8 cellular contexts compared by ENCODE assay signal in the genomic region with DNA sequence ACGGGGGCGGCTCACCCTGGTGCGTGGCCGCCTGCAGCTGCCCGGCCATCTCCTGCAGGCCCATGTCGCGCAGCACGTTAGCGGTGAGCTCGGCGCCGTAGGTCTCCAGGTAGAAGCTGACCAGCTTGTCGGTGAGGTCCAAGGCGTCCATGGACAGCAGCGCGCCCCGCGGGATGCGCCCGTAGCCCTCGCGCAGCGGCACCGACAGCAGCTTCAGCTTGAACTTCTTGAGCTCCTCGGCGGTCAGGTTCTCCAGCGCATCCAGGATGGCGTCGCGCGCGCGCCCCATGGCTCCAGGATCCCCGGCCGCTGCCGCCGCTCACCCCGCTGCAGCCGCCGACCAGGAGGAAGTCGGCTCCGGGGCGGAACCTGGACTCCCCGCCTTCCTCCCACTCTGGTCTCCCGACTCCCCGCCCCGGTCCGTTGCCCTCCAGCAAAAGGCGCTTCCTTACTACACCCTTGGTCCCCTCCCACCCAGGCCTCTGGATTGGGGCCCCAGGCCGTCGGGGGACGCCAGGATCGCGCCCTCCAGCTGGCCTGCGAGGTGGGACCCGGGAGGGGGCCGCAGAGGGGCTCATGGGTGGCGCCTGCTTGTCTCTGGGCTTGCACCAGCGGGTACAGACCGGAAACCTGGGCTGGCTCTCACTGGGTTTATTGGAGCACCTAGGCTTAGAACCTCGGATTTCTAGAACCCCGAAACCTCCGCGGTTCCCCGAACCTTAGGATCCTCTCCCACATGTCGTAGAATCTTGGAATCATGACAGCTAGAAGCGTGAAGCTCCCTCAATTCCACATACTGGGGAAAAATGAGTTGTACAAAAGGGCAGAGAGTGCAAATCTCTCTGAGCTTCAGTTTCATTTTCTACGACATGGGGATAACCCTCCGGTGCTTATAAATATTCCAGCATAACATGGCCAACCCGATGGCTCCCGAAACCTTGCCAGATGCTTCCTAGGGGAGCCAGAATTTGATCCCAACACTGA.
DNase-seq lines count a peak whose midpoint lies in the region; ATAC-seq and TF ChIP-seq lines count a peak whose summit lies in the region.

A gene (minus strand): TSS at position 359 of the 984 bp plus-strand sequence. CDS start 70 bp downstream, at position 289.

- H3K9me3 ChIP-seq in DND-41 (ENCODE audit: insufficient read depth, low read length, severe bottlenecking), result no peaks in the 10 kb centered on the region

- peak within 1 kb of the TSS; percentile 76 for H3K4me3 Mint-ChIP-seq in activated naive CD8-positive, alpha-beta T cell treated with anti-CD3 and anti-CD28 coated beads, Interleukin-2, amount 50 U/mL, for 24 hours

- peaks cover 46% of the 10 kb centered on the region for H3K4me1 Mint-ChIP-seq in activated naive CD8-positive, alpha-beta T cell treated with anti-CD3 and anti-CD28 coated beads, Interleukin-2, amount 50 U/mL, for 24 hours

- peak; percentile 33 for ATAC-seq in DND-41 (ENCODE audit: insufficient read depth, low read depth)
- ATAC-seq in GM21447 (IDR thresholded peaks at IDR 0.05; ENCODE audit: unreplicated experiment), result peak; percentile 49
- peak; percentile 34 for ATAC-seq in activated naive CD8-positive, alpha-beta T cell treated with anti-CD3 and anti-CD28 coated beads, Interleukin-2, amount 50 U/mL, for 24 hours
- ATAC-seq in GM19467 (IDR thresholded peaks at IDR 0.05; ENCODE audit: unreplicated experiment), result no peak

- TF ChIP-seq POLR2A in NB4 (IDR thresholded peaks at IDR 0.05; ENCODE audit: extremely low read depth, insufficient read length), result peak; percentile 42

- H3K4me2 ChIP-seq in DND-41 (ENCODE audit: insufficient read depth, low read length), result peak within 1 kb of the TSS; percentile 96

- peaks cover 10% of the 10 kb centered on the region for H3K36me3 ChIP-seq in DND-41 (ENCODE audit: insufficient read depth, low read length)

- peak within 1 kb of the TSS; percentile 83 for H3K9ac ChIP-seq in DND-41 (ENCODE audit: low read depth, low read length)

- no peaks in the 10 kb centered on the region for H3K9me3 Mint-ChIP-seq in activated naive CD8-positive, alpha-beta T cell treated with anti-CD3 and anti-CD28 coated beads, Interleukin-2, amount 50 U/mL, for 24 hours

- H2AFZ ChIP-seq in DND-41 (ENCODE audit: low read depth, low read length), result peak within 1 kb of the TSS; percentile 99

- DNase-seq in DND-41 (peak; percentile 45), NB4 (ENCODE audit: low read depth) (peak; percentile 87), hepatic stellate cell (ENCODE audit: low spot score) (peak; percentile 71), retinal pigment epithelial cell (ENCODE audit: low read depth) (no peak), NCI-H1694 (lab: John Stamatoyannopoulos, UW) (no peak)
- peak; percentile 52 for DNase-seq in activated naive CD8-positive, alpha-beta T cell treated with anti-CD3 and anti-CD28 coated beads, Interleukin-2, amount 50 U/mL, for 24 hours

- H3K4me3 ChIP-seq in DND-41 (ENCODE audit: low read depth in 1 of 2, low read length in 2 of 2) (peak within 1 kb of the TSS; percentile 66 to 90), NB4 (ENCODE audit: low read depth, low read length) (peak within 1 kb of the TSS; percentile 83), retinal pigment epithelial cell (ENCODE audit: low read length) (peak within 1 kb of the TSS; percentile 54)

- peaks cover 12% of the 10 kb centered on the region for H3K27me3 ChIP-seq in DND-41 (ENCODE audit: insufficient read depth, low read length, poor library complexity)

- peaks cover 17% of the 10 kb centered on the region; the same call in 1 of the 2 replicates for H4K20me1 ChIP-seq in DND-41 (ENCODE audit: insufficient read depth, low read length)

- H3K4me1 ChIP-seq in DND-41 (ENCODE audit: insufficient read depth, low read length), result peaks cover 26% of the 10 kb centered on the region

- peaks cover 4% of the 10 kb centered on the region for H3K36me3 Mint-ChIP-seq in activated naive CD8-positive, alpha-beta T cell treated with anti-CD3 and anti-CD28 coated beads, Interleukin-2, amount 50 U/mL, for 24 hours (ENCODE audit: low read depth)

- H3K79me2 ChIP-seq in DND-41 (ENCODE audit: insufficient read depth, low read length), result peaks cover 6% of the 10 kb centered on the region; the same call in 1 of the 2 replicates

- H3K27ac Mint-ChIP-seq in activated naive CD8-positive, alpha-beta T cell treated with anti-CD3 and anti-CD28 coated beads, Interleukin-2, amount 50 U/mL, for 24 hours, result peak within 1 kb of the TSS; percentile 59

- H3K27ac ChIP-seq in DND-41 (ENCODE audit: low read length), result peak within 1 kb of the TSS; percentile 71

- no peaks in the 10 kb centered on the region for H3K27me3 Mint-ChIP-seq in activated naive CD8-positive, alpha-beta T cell treated with anti-CD3 and anti-CD28 coated beads, Interleukin-2, amount 50 U/mL, for 24 hours

- TF ChIP-seq CTCF in DND-41 (IDR thresholded peaks at IDR 0.05; ENCODE audit: borderline replicate concordance, extremely low read depth, low read length, poor library complexity, severe bottlenecking) (no peak), NB4 (IDR thresholded peaks at IDR 0.05; ENCODE audit: low read depth, low read length) (no peak), retinal pigment epithelial cell (conservative IDR thresholded peaks at IDR 0.05; ENCODE audit: low read depth, low read length) (no peak)

Comparison
In these comparisons a context has a peak if more than half of its experiments do, and no peak if none do; other contexts are left out.
1. DNase-seq: peak in DND-41 (single experiment), NB4 (single experiment), activated naive CD8-positive, alpha-beta T cell treated with anti-CD3 and anti-CD28 coated beads, Interleukin-2, amount 50 U/mL, for 24 hours (single experiment) and hepatic stellate cell (single experiment); none in retinal pigment epithelial cell (single experiment) and NCI-H1694 (single experiment).
2. Peak in every context shown above with its lines, with median percentiles within 50 percentile points of each other: H3K4me3 ChIP-seq.